8 cellular contexts compared by ENCODE assay signal in the genomic region with DNA sequence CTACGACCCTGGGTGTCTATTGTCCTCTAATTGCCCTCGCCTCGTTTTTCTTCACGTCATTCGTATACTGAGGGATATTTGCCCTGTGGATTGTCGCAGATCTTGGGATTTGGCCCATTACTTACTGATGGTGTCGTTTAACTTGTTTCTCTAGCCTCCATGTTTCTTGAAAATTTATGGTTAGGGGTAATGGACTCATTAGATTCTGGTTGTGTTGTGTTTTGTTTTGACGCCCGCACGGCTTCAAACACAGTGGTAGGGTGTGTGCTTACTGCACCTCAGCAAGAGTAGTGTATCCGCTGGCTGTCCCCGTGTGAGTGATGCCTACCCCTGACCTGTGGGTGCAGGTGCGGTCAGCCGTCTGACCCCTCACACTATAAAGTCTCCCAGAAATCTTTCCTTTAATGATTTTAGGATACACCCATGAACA. TPM values are rescaled to one million over a fixed set of nuclear protein-coding genes. Genes with fewer than 3 reads are reported as not detected.
A peak's percentile ranks its signal among the peaks of the same experiment; 100 is the strongest.
DNase-seq lines count a peak whose midpoint lies in the region; ATAC-seq and TF ChIP-seq lines count a peak whose summit lies in the region.

No MANE protein-coding gene starts in this region.

- H3K9me3 ChIP-seq in NT2/D1 (ENCODE audit: insufficient read depth, low read length) (no peaks in the 10 kb centered on the region), lung (ENCODE audit: control insufficient read depth in 2 of 2, insufficient read depth in 1 of 2, low read length in 1 of 2) (no peaks in the 10 kb centered on the region), thymus (ENCODE audit: control insufficient read depth) (no peaks in the 10 kb centered on the region)

- H3K27me3 ChIP-seq in NT2/D1 (ENCODE audit: insufficient read depth, insufficient read length) (peaks cover 25% of the 10 kb centered on the region), lung (ENCODE audit: control insufficient read depth, insufficient read depth) (no peaks in the 10 kb centered on the region), thymus (ENCODE audit: control insufficient read depth, insufficient read depth) (peaks cover 2% of the 10 kb centered on the region)

- H3K36me3 ChIP-seq in NT2/D1 (ENCODE audit: insufficient read depth, insufficient read length, low read length) (no peaks in the 10 kb centered on the region), lung (ENCODE audit: control insufficient read depth in 2 of 2, insufficient read depth in 2 of 2, low read length in 2 of 2) (no peaks in the 10 kb centered on the region), thymus (ENCODE audit: control insufficient read depth, insufficient read depth) (no peaks in the 10 kb centered on the region)

- no peak for TF ChIP-seq CTCF in lung (IDR thresholded peaks at IDR 0.05; ENCODE audit: control extremely low read depth, extremely low read depth)

- ATAC-seq in lung (ENCODE audit: insufficient read depth, low FRiP score), result no peak

- H3K4me3 ChIP-seq in NT2/D1 (ENCODE audit: insufficient read length, low read depth), result peak overlapping the region; percentile 71
- H3K4me3 ChIP-seq in lung, result peak overlapping the region; percentile 33
- peak overlapping the region; percentile 65 for H3K4me3 ChIP-seq in thymus (ENCODE audit: low read length)

- H3K27ac ChIP-seq in lung (ENCODE audit: low read depth in 1 of 2, low read length in 1 of 2) (peak overlapping the region; percentile 32 to 92), thymus (ENCODE audit: low read depth) (peak overlapping the region; percentile 2)

- DNase-seq in NCI-H1417 (lab: John Stamatoyannopoulos, UW) (peak; percentile 65 to 89 (median 78)), NCI-H1417 treated with DMSO at 0.1 percent for 48 hours (lab: John Stamatoyannopoulos, UW) (no peak), NT2/D1 (ENCODE audit: low read depth, low spot score) (no peak), lung (ENCODE audit: low spot score) (no peak), COLO829 (ENCODE audit: low spot score) (no peak)
- peak; percentile 22 for DNase-seq in central memory CD4-positive, alpha-beta T cell
- no peak for DNase-seq in activated CD4-positive, alpha-beta T cell treated with anti-CD3 and anti-CD28 coated beads, Interleukin-2, amount 50 U/mL, for 48 hours

- H3K4me1 ChIP-seq in NT2/D1 (ENCODE audit: insufficient read depth, insufficient read length) (no peaks in the 10 kb centered on the region), lung (ENCODE audit: control insufficient read depth in 2 of 2, insufficient read depth in 2 of 2, low read length in 2 of 2) (peaks cover 0 to 2% of the 10 kb centered on the region in 2 donors), thymus (ENCODE audit: control insufficient read depth, insufficient read depth, low read length) (peaks cover 10% of the 10 kb centered on the region)

- peak overlapping the region; percentile 64 for H3K9ac ChIP-seq in NT2/D1 (ENCODE audit: insufficient read length, low read depth)

- 2 to 4% methylated on average over 14 of the region's 14 CpGs for WGBS in lung, 2 donors
- WGBS in thymus, result 6% methylated on average over 14 of the region's 14 CpGs

RNA-seq across cellular contexts. Expression of a gene that starts 0.9 kb away (rescaled TPM):
- not detected for total RNA-seq in lung
- polyA plus RNA-seq in lung (not detected), thymus (not detected)

RNA-seq across cellular contexts. Expression of a gene that starts 2.1 kb away (rescaled TPM):
- total RNA-seq in lung, result not detected
- polyA plus RNA-seq in lung (not detected), thymus (not detected)

Comparison
In these comparisons a context has a peak if more than half of its experiments do, and no peak if none do; other contexts are left out.
1. DNase-seq: peak in NCI-H1417 (3 of 3) and central memory CD4-positive, alpha-beta T cell (single experiment); none in NCI-H1417 treated with DMSO at 0.1 percent for 48 hours (single experiment), NT2/D1 (single experiment), lung (single experiment), COLO829 (single experiment) and activated CD4-positive, alpha-beta T cell treated with anti-CD3 and anti-CD28 coated beads, Interleukin-2, amount 50 U/mL, for 48 hours (0 of 2).
2. Peak in every context shown above with its lines, with median percentiles within 50 percentile points of each other: H3K4me3 ChIP-seq.